ENCODE assay signal across 31 cellular contexts in the genomic region with DNA sequence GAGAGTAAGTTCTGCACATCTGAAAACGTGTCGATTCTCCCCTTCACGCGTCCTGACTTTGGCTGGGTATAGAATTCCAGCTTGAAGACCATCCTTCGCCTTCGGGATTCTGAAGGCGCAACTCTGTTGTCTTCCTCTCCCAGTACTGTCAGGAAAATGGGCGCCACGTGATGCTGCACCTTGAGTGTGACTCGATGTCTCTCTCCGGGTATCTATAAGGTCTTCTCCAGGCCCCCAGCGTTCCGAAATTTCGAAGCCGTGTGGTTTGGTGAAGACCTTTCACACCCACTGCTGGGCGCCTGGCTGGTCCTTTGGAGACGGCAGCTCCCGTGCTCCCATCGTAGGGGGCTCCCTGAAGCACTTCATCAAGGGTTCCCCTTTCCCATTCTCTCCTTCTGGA.
DNase-seq lines count a peak whose midpoint lies in the region; ATAC-seq, FAIRE-seq and TF ChIP-seq lines count a peak whose summit lies in the region.
"Had no signal": no experiment of that assay in that cellular context is flagged by ENCODE, and none has a peak within 500 bp of the region (broad histone marks: within the 10 kb centered on the region; RNA-seq: fewer than 3 reads in every experiment).

No MANE protein-coding gene starts in this region.

- intact Hi-C loops in right lobe of liver (cut with DNase I) (no loop called here), HepG2 (cut with micrococcal nuclease; ENCODE audit: unreplicated experiment) (no loop called here), left lung (cut with DNase I) (no loop called here), spleen (cut with DNase I; ENCODE audit: low total_unique reads) (no loop called here), aorta (cut with DNase I) (no loop called here), PC-3 (cut with micrococcal nuclease) (no loop called here)

- no peak for TF ChIP-seq CTCF in right lobe of liver (IDR thresholded peaks at IDR 0.05)
- no peak for TF ChIP-seq CTCF in HepG2 (CRISPR knock-in tag; IDR thresholded peaks at IDR 0.05)
- TF ChIP-seq CTCF in left lung (IDR thresholded peaks at IDR 0.05) = no peak
- TF ChIP-seq CTCF in spleen (IDR thresholded peaks at IDR 0.05 in 8 of 11, conservative IDR thresholded peaks at IDR 0.05 in 3 of 11) = no peak
- TF ChIP-seq CTCF in PC-3 (conservative IDR thresholded peaks at IDR 0.05; ENCODE audit: low read depth, low read length) = no peak

- H2AFZ ChIP-seq in HepG2 (ENCODE audit: low read length) = no peak overlapping the region
- H2AFZ ChIP-seq in PC-3 (ENCODE audit: low read length) = no peak overlapping the region

- H4K20me1 ChIP-seq in HepG2 (ENCODE audit: insufficient read depth, low read length) (no peaks in the 10 kb centered on the region), PC-3 (ENCODE audit: low read length) (no peaks in the 10 kb centered on the region)

- H3K4me1 ChIP-seq in right lobe of liver = no peaks in the 10 kb centered on the region
- H3K4me1 ChIP-seq in HepG2 (ENCODE audit: insufficient read depth, low read length) = no peaks in the 10 kb centered on the region
- peaks cover 0 to 3% of the 10 kb centered on the region in 2 donors for H3K4me1 ChIP-seq in left lung
- H3K4me1 ChIP-seq in spleen = peaks cover 0 to 25% (median 8%) of the 10 kb centered on the region in 6 donors
- no peaks in the 10 kb centered on the region for H3K4me1 ChIP-seq in aorta (ENCODE audit: control insufficient read depth in 1 of 2, insufficient read depth in 2 of 2, low read length in 2 of 2)
- H3K4me1 ChIP-seq in PC-3 (ENCODE audit: insufficient read depth, low read length) = no peaks in the 10 kb centered on the region

- 89% methylated on average over 12 of the region's 19 CpGs for WGBS in right lobe of liver (ENCODE audit: insufficient coverage, low coverage, low lambda C conversion rate, missing lambda C conversion rate)
- 98% methylated on average over 19 of the region's 19 CpGs for WGBS in HepG2 (ENCODE audit: low lambda C conversion rate)
- 91 to 99% (median 95%) methylated on average over 19 of the region's 19 CpGs for WGBS in spleen, 5 donors
- WGBS in aorta, 2 donors = 92 to 95% methylated on average over 19 of the region's 19 CpGs

- TF ChIP-seq EP300 in HepG2 (IDR thresholded peaks at IDR 0.05; ENCODE audit: low read depth in 2 of 2, low read length in 2 of 2) (no peak), HepG2 (CRISPR knock-in tag; IDR thresholded peaks at IDR 0.05; ENCODE audit: borderline replicate concordance) (no peak)

- no peaks in the 10 kb centered on the region for H3F3A ChIP-seq in PC-3 (ENCODE audit: low read length, unreplicated experiment)

- H3K9me2 ChIP-seq in PC-3 (replicated peaks; ENCODE audit: low read length) = no peaks in the 10 kb centered on the region

- ATAC-seq in right lobe of liver (no peak), HepG2 (no peak), left lung (no peak), aorta (ENCODE audit: low FRiP score) (no peak), HG02642 (IDR thresholded peaks at IDR 0.05; ENCODE audit: poor library complexity, unreplicated experiment) (no peak), PC-3 (no peak)
- ATAC-seq: activated naive CD8-positive, alpha-beta T cell treated with anti-CD3 and anti-CD28 coated beads, Interleukin-2, amount 50 U/mL, for 24 hours; heart right ventricle; lower lobe of right lung; natural killer cell; Panc1; stimulated activated naive CD8-positive, alpha-beta T cell treated with anti-CD3 and anti-CD28 coated beads, Interleukin-15, Interleukin-2, amounts not matched to agents 100 U/mL and 50 U/mL, for 24 hours had no signal

- H3K4me2 ChIP-seq in HepG2 (ENCODE audit: low read depth, low read length) (no peak overlapping the region), PC-3 (ENCODE audit: low read length) (no peak overlapping the region)
- H3K4me2 ChIP-seq: smooth muscle cell had no signal

- H3K36me3 ChIP-seq in right lobe of liver = no peaks in the 10 kb centered on the region
- H3K36me3 ChIP-seq in HepG2 (replicated peaks in 1 of 2; ENCODE audit: control insufficient read depth in 1 of 2, insufficient read depth in 2 of 2, low read length in 2 of 2) = peaks cover 4 to 21% of the 10 kb centered on the region in 2 experiments; a peak in 2 of 5 replicates
- H3K36me3 ChIP-seq in left lung = peaks cover 0 to 35% of the 10 kb centered on the region in 2 donors
- H3K36me3 ChIP-seq in spleen = peaks cover 0 to 63% (median 13%) of the 10 kb centered on the region in 6 donors
- no peaks in the 10 kb centered on the region for H3K36me3 ChIP-seq in aorta (ENCODE audit: control insufficient read depth in 1 of 2, insufficient read depth in 2 of 2, low read length in 1 of 2)
- H3K36me3 ChIP-seq in PC-3 (ENCODE audit: low read depth, low read length) = no peaks in the 10 kb centered on the region

- POLR2A ChIA-PET in HepG2 (lab: Yijun Ruan, JAX) = no interaction called here
- POLR2A ChIA-PET in PC-3 (lab: Charles Lee; ENCODE audit: unreplicated experiment) = no interaction called here

- CTCF ChIA-PET in HepG2 (lab: Yijun Ruan, JAX; ENCODE audit: low intra/inter-chr PET ratio, low total read pairs) = no interaction called here
- CTCF ChIA-PET in PC-3 (lab: Charles Lee) = no interaction called here

- TF ChIP-seq POLR2A in right lobe of liver (IDR thresholded peaks at IDR 0.05) = no peak
- no peak for TF ChIP-seq POLR2A in HepG2 (IDR thresholded peaks at IDR 0.05; ENCODE audit: insufficient read depth in 1 of 2, low read depth in 2 of 2, low read length in 2 of 2)
- no peak for TF ChIP-seq POLR2A in spleen (IDR thresholded peaks at IDR 0.05)

- DNase-seq in right lobe of liver (peak in 2 of 3 donors; percentile 17 to 38), HepG2 (ENCODE audit: low spot score) (no peak), left lung (peak; percentile 28 to 54), spleen (peak; percentile 59), aorta (peak; percentile 46 to 57), PC-3 (no peak), retina (no peak)
- DNase-seq: activated CD4-positive, alpha-beta memory T cell treated with anti-CD3 and anti-CD28 coated beads, Interleukin-2, amount 10 ng/mL, durations not matched to agents 7 days and 5 days; activated CD4-positive, alpha-beta T cell treated with anti-CD3 and anti-CD28 coated beads for 1 hour; activated gamma-delta T cell; activated naive CD8-positive, alpha-beta T cell treated with anti-CD3 and anti-CD28 coated beads, Interleukin-2, amount 50 U/mL, for 24 hours; DMS 273 treated with DMSO at 0.1 percent for 48 hours; foreskin fibroblast; heart right ventricle; lower lobe of right lung; MV-4-11; natural killer cell; NCI-H1436 treated with DMSO at 0.1 percent for 48 hours; NCI-H2081 treated with DMSO at 0.1 percent for 48 hours; NCI-H226; NCI-H526 treated with DMSO at 0.1 percent for 48 hours; SIG-M5; stimulated activated CD4-positive, alpha-beta T cell treated with anti-CD3 and anti-CD28 coated beads, Interleukin-1b, Interleukin-23, amount 100 ng/mL, for 48 hours; stimulated activated naive CD8-positive, alpha-beta T cell treated with anti-CD3 and anti-CD28 coated beads, Interleukin-15, Interleukin-2, amounts not matched to agents 100 U/mL and 50 U/mL, for 24 hours had no signal

- H3K9me3 ChIP-seq in right lobe of liver (no peaks in the 10 kb centered on the region), HepG2 (ENCODE audit: low read length) (no peaks in the 10 kb centered on the region), left lung (no peaks in the 10 kb centered on the region), spleen (no peaks in the 10 kb centered on the region), aorta (ENCODE audit: control insufficient read depth, low read length) (no peaks in the 10 kb centered on the region), PC-3 (ENCODE audit: low read length) (no peaks in the 10 kb centered on the region)
- H3K9me3 ChIP-seq: esophagus muscularis mucosa, heart right ventricle, lower lobe of right lung had no signal

- no peak for TF ChIP-seq RAD21 in HepG2 (CRISPR knock-in tag; IDR thresholded peaks at IDR 0.05)

- H3K27ac ChIP-seq in right lobe of liver (no peak overlapping the region), HepG2 (ENCODE audit: extremely low read length, insufficient read depth, low read length) (no peak overlapping the region), left lung (no peak overlapping the region), spleen (no peak overlapping the region), aorta (ENCODE audit: low read depth in 1 of 2, low read length in 2 of 2) (no peak overlapping the region), PC-3 (ENCODE audit: low read length) (no peak overlapping the region)
- H3K27ac ChIP-seq: heart right ventricle, lower lobe of right lung had no signal

- FAIRE-seq in HepG2 (lab: Jason Lieb, UNC) = no peak
- FAIRE-seq: endometrium, GM19239 had no signal

- in situ Hi-C loops in HepG2 (cut with HindIII; ENCODE audit: extremely low pct_ligation_motif_present, low pct_unique_long_range_greater_than_20kb) = no loop called here

- H3K27me3 ChIP-seq in right lobe of liver (no peaks in the 10 kb centered on the region), HepG2 (ENCODE audit: control insufficient read depth in 1 of 2, insufficient read depth in 2 of 2, low read length in 2 of 2) (no peaks in the 10 kb centered on the region), left lung (no peaks in the 10 kb centered on the region), spleen (replicated peaks in 1 of 7) (no peaks in the 10 kb centered on the region), aorta (ENCODE audit: control insufficient read depth in 1 of 2, insufficient read depth in 2 of 2, low read length in 1 of 2) (no peaks in the 10 kb centered on the region), PC-3 (ENCODE audit: low read length) (no peaks in the 10 kb centered on the region)
- H3K27me3 ChIP-seq: dorsolateral prefrontal cortex, esophagus muscularis mucosa, heart right ventricle had no signal

- no peaks in the 10 kb centered on the region for H3K79me2 ChIP-seq in HepG2 (ENCODE audit: insufficient read depth, low read length)
- H3K79me2 ChIP-seq in PC-3 (ENCODE audit: low read length) = no peaks in the 10 kb centered on the region

- H3K9ac ChIP-seq in HepG2 (ENCODE audit: insufficient read depth, low read depth, low read length) (no peak overlapping the region), PC-3 (ENCODE audit: low read length) (no peak overlapping the region)

- H3K4me3 ChIP-seq in right lobe of liver (no peak overlapping the region), HepG2 (replicated peaks in 1 of 3; ENCODE audit: insufficient read depth in 1 of 3, low read depth in 2 of 3, low read length in 3 of 3) (no peak overlapping the region), left lung (no peak overlapping the region), spleen (no peak overlapping the region), aorta (ENCODE audit: low read length in 2 of 2) (no peak overlapping the region), PC-3 (ENCODE audit: low read length) (no peak overlapping the region)
- H3K4me3 ChIP-seq: dorsolateral prefrontal cortex, esophagus muscularis mucosa, heart right ventricle, lower lobe of right lung, smooth muscle cell had no signal

- BruUV-seq in HepG2 (replicated peaks; lab: Mats Ljungman, UMichigan) (no TSS peak), PC-3 (replicated peaks; lab: Mats Ljungman, UMichigan) (no TSS peak)

TF ChIP-seq in HepG2, 621 proteins besides CTCF, POLR2A, EP300 and RAD21 (continues in another document):
- TF ChIP-seq CHD4 (IDR thresholded peaks at IDR 0.05; ENCODE audit: borderline replicate concordance, low read length) (no peak), KDM2A (CRISPR knock-in tag; IDR thresholded peaks at IDR 0.05; ENCODE audit: borderline replicate concordance, low read depth) (no peak), NR2C2 (CRISPR knock-in tag; IDR thresholded peaks at IDR 0.05; ENCODE audit: borderline replicate concordance) (no peak)

Comparison
In these comparisons a context has a peak if more than half of its experiments do, and no peak if none do; other contexts are left out.
1. DNase-seq: peak in right lobe of liver (2 of 3), left lung (2 of 2), spleen (single experiment) and aorta (2 of 2); none in HepG2 (single experiment), PC-3 (single experiment) and retina (single experiment).